ENCODE assay signal across 2 cellular contexts in genomic region chr22:10776358-10776729, GRCh38.
DNase-seq lines count a peak whose midpoint lies in the region; TF ChIP-seq lines count a peak whose summit lies in the region.
"Not testable (repeated sequence)": the region's sequence is repeated elsewhere in the genome, so short reads cannot be mapped to it uniquely, and the experiment has no call there.

No MANE protein-coding gene starts in this region.

- not testable (repeated sequence) for H3K27me3 Mint-ChIP-seq in endodermal cell (ENCODE audit: insufficient read depth)

- 34 to 53% methylated on average over 4 to 7 of the region's 7 CpGs for WGBS in endodermal cell (ENCODE audit: insufficient coverage in 1 of 2, insufficient read length in 1 of 2), 2 experiments
- WGBS in esophagus muscularis mucosa: 50% methylated on average over 7 of the region's 7 CpGs

- not testable (repeated sequence) for H3K27ac Mint-ChIP-seq in endodermal cell

- peaks cover 88% of the 10 kb centered on the region for H3K9me3 Mint-ChIP-seq in endodermal cell

- H3K36me3 ChIP-seq in endodermal cell (ENCODE audit: control insufficient read depth, insufficient read depth, low read length); esophagus muscularis mucosa: not testable (repeated sequence)

- not testable (repeated sequence) for TF ChIP-seq EP300 in esophagus muscularis mucosa (IDR thresholded peaks at IDR 0.05)

- not testable (repeated sequence) for TF ChIP-seq POLR2A in esophagus muscularis mucosa (IDR thresholded peaks at IDR 0.05; ENCODE audit: low read depth)

- peak overlapping the region; percentile 20 for H3K4me3 ChIP-seq in endodermal cell (ENCODE audit: low read length)
- not testable (repeated sequence) for H3K4me3 ChIP-seq in esophagus muscularis mucosa

- not testable (repeated sequence) for H3K36me3 Mint-ChIP-seq in endodermal cell (ENCODE audit: low read depth)

- H3K4me1 Mint-ChIP-seq in endodermal cell: not testable (repeated sequence)

- DNase-seq in endodermal cell: not testable (repeated sequence)
- peak; percentile 75 for DNase-seq in esophagus muscularis mucosa (ENCODE audit: extremely low spot score)

- H3K27ac ChIP-seq in endodermal cell (ENCODE audit: low read depth, low read length); esophagus muscularis mucosa (replicated peaks in 1 of 4): not testable (repeated sequence)

- peaks cover 90% of the 10 kb centered on the region for H3K9me3 ChIP-seq in endodermal cell (ENCODE audit: control insufficient read depth, low read length)
- H3K9me3 ChIP-seq in esophagus muscularis mucosa: peaks cover 0 to 23% (median 11%) of the 10 kb centered on the region in 4 donors

- H3K4me3 Mint-ChIP-seq in endodermal cell: not testable (repeated sequence)

- H3K9ac ChIP-seq in endodermal cell (ENCODE audit: extremely low read depth, low read length, poor library complexity, severe bottlenecking): not testable (repeated sequence)

- H3K27me3 ChIP-seq in endodermal cell (ENCODE audit: control insufficient read depth, insufficient read depth, low read length, poor library complexity, severe bottlenecking); esophagus muscularis mucosa: not testable (repeated sequence)

- not testable (repeated sequence) for TF ChIP-seq CTCF in endodermal cell (conservative IDR thresholded peaks at IDR 0.05); esophagus muscularis mucosa (IDR thresholded peaks at IDR 0.05)

- intact Hi-C loops in esophagus muscularis mucosa (cut with DNase I): not testable (repeated sequence)

- not testable (repeated sequence) for H3K4me1 ChIP-seq in endodermal cell (ENCODE audit: control insufficient read depth, insufficient read depth, low read length); esophagus muscularis mucosa
